In the genomic region with DNA sequence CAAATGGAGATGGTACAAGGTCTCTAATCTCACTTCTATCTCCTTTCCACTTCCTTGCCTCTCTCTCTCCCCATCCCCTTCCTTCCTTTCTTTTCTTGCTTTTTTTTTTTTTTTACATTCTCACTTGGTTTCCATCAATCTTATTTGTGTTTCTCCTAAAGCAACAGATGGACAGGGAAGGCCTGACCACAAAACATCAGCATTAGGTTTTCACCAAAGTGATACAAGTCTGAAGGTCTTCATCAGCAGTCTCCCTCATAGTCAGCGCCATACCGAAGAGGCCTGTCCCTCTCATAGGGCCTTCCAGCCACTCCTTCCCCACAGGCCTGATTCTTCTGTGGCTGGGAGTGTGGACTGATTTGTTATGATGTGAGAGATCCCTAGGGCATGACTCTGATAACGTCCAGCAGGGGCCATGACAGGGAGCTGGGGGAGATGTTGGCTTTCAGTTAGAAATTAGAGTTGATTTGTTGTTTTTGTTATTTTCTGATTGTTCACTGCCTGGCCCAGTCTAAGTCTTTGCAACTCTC, we compare ENCODE assay signal across 24 cellular contexts.
DNase-seq lines count a peak whose midpoint lies in the region; ATAC-seq and TF ChIP-seq lines count a peak whose summit lies in the region.
"Had no signal": no experiment of that assay in that cellular context is flagged by ENCODE, and none has a peak within 500 bp of the region (broad histone marks: within the 10 kb centered on the region; RNA-seq: fewer than 3 reads in every experiment).

No MANE protein-coding gene starts in this region.

- peak overlapping the region; percentile 96 for H3K27ac Mint-ChIP-seq in HFFc6
- no peak overlapping the region for H3K27ac Mint-ChIP-seq in activated naive CD4-positive, alpha-beta T cell treated with anti-CD3 and anti-CD28 coated beads, Interleukin-2, amount 10 ng/mL, durations not matched to agents 7 days and 5 days
- H3K27ac Mint-ChIP-seq: activated naive CD8-positive, alpha-beta T cell treated with anti-CD3 and anti-CD28 coated beads, Interleukin-2, amount 10 ng/mL, durations not matched to agents 7 days and 5 days; activated T-helper 2 cell treated with anti-CD3 and anti-CD28 coated beads, Interferon-gamma antibody, Interleukin-2, Interleukin-4, amounts not matched to agents 10 μg/mL and 5 μg/mL and 100 μg/mL, durations not matched to agents 14 hours and 24 hours and 36 hours; WTC11 had no signal

- H3K27me3 ChIP-seq in hepatocyte (no peaks in the 10 kb centered on the region), smooth muscle cell (ENCODE audit: low read depth) (no peaks in the 10 kb centered on the region)
- H3K27me3 ChIP-seq: BLaER1 treated with 17β-estradiol and CSF1 and Interleukin-3, amounts not matched to agents 10 nM and 100 nM; body of pancreas; left lung had no signal

- H3K9ac ChIP-seq in smooth muscle cell (ENCODE audit: low read depth): no peak overlapping the region
- H3K9ac ChIP-seq: BLaER1 treated with 17β-estradiol and CSF1 and Interleukin-3, amounts not matched to agents 10 nM and 100 nM; KMS-11 had no signal

- DNase-seq in HFFc6: no peak
- DNase-seq in amniotic epithelial cell (ENCODE audit: low read depth): peak; percentile 19
- no peak for DNase-seq in hepatocyte (ENCODE audit: low spot score)
- DNase-seq in smooth muscle cell (lab: John Stamatoyannopoulos, UW; ENCODE audit: unreplicated experiment): no peak
- DNase-seq in NCI-H2196 (lab: John Stamatoyannopoulos, UW; ENCODE audit: unreplicated experiment): no peak
- DNase-seq in activated naive CD4-positive, alpha-beta T cell treated with anti-CD3 and anti-CD28 coated beads, Interleukin-2, amount 10 ng/mL, durations not matched to agents 7 days and 5 days: no peak
- no peak for DNase-seq in NCI-H1436 treated with DMSO at 0.1 percent for 48 hours (lab: John Stamatoyannopoulos, UW)
- DNase-seq: activated CD4-positive, alpha-beta T cell treated with anti-CD3 and anti-CD28 coated beads, Interleukin-2, amount 50 U/mL, for 1 hour; activated naive CD8-positive, alpha-beta T cell treated with anti-CD3 and anti-CD28 coated beads, Interleukin-2, amount 10 ng/mL, durations not matched to agents 7 days and 5 days; body of pancreas; Caco-2; DMS79 treated with DMSO at 0.1 percent for 48 hours; effector CD8-positive, alpha-beta T cell; foreskin melanocyte; hypothalamus; left lung; NCI-H1694; NCI-H2171; NCI-H524 had no signal

- peaks cover 46% of the 10 kb centered on the region for H3K4me1 Mint-ChIP-seq in HFFc6 (ENCODE audit: low read depth)
- no peaks in the 10 kb centered on the region for H3K4me1 Mint-ChIP-seq in activated naive CD4-positive, alpha-beta T cell treated with anti-CD3 and anti-CD28 coated beads, Interleukin-2, amount 10 ng/mL, durations not matched to agents 7 days and 5 days
- H3K4me1 Mint-ChIP-seq: activated naive CD8-positive, alpha-beta T cell treated with anti-CD3 and anti-CD28 coated beads, Interleukin-2, amount 10 ng/mL, durations not matched to agents 7 days and 5 days had no signal

- no peaks in the 10 kb centered on the region for H3K36me3 Mint-ChIP-seq in HFFc6 (ENCODE audit: low read depth)
- H3K36me3 Mint-ChIP-seq in activated naive CD4-positive, alpha-beta T cell treated with anti-CD3 and anti-CD28 coated beads, Interleukin-2, amount 10 ng/mL, durations not matched to agents 7 days and 5 days: no peaks in the 10 kb centered on the region
- H3K36me3 Mint-ChIP-seq: activated naive CD8-positive, alpha-beta T cell treated with anti-CD3 and anti-CD28 coated beads, Interleukin-2, amount 10 ng/mL, durations not matched to agents 7 days and 5 days; WTC11 had no signal

- H3K4me3 Mint-ChIP-seq in HFFc6: peak overlapping the region; percentile 77
- H3K4me3 Mint-ChIP-seq in activated naive CD4-positive, alpha-beta T cell treated with anti-CD3 and anti-CD28 coated beads, Interleukin-2, amount 10 ng/mL, durations not matched to agents 7 days and 5 days: no peak overlapping the region
- H3K4me3 Mint-ChIP-seq: activated naive CD8-positive, alpha-beta T cell treated with anti-CD3 and anti-CD28 coated beads, Interleukin-2, amount 10 ng/mL, durations not matched to agents 7 days and 5 days; WTC11 had no signal

- no peak for ATAC-seq in GM19397 (IDR thresholded peaks at IDR 0.05; ENCODE audit: unreplicated experiment)
- ATAC-seq: body of pancreas, WTC11 had no signal

- H3K4me1 ChIP-seq in hepatocyte (ENCODE audit: insufficient read depth): peaks cover 11% of the 10 kb centered on the region
- no peaks in the 10 kb centered on the region for H3K4me1 ChIP-seq in smooth muscle cell (ENCODE audit: low read depth)
- H3K4me1 ChIP-seq: body of pancreas had no signal

- H3K9me3 ChIP-seq in hepatocyte (ENCODE audit: low read depth) (no peaks in the 10 kb centered on the region), smooth muscle cell (replicated peaks; ENCODE audit: low read depth) (no peaks in the 10 kb centered on the region)
- H3K9me3 ChIP-seq: BLaER1 treated with 17β-estradiol and CSF1 and Interleukin-3, amounts not matched to agents 10 nM and 100 nM; body of pancreas; Caco-2; left lung had no signal

- H3K79me2 ChIP-seq in hepatocyte (no peaks in the 10 kb centered on the region), smooth muscle cell (ENCODE audit: low read depth) (no peaks in the 10 kb centered on the region)

- H2AFZ ChIP-seq in hepatocyte (no peak overlapping the region), smooth muscle cell (ENCODE audit: low read depth) (no peak overlapping the region)

- H3F3A ChIP-seq in smooth muscle cell (ENCODE audit: low read depth): peaks cover 27% of the 10 kb centered on the region

- WGBS in hepatocyte (ENCODE audit: low lambda C conversion rate, missing lambda C conversion rate): 66% methylated on average over 3 of the region's 3 CpGs
- WGBS in smooth muscle cell (ENCODE audit: low lambda C conversion rate): 46% methylated on average over 3 of the region's 3 CpGs

- H3K9me2 ChIP-seq in hepatocyte (replicated peaks; ENCODE audit: insufficient read depth): no peaks in the 10 kb centered on the region

- no peak overlapping the region for H3K4me2 ChIP-seq in hepatocyte
- peak overlapping the region; percentile 8 for H3K4me2 ChIP-seq in smooth muscle cell
- H3K4me2 ChIP-seq: BLaER1 treated with 17β-estradiol and CSF1 and Interleukin-3, amounts not matched to agents 10 nM and 100 nM; KMS-11 had no signal

- H3K27ac ChIP-seq in hepatocyte (peak overlapping the region; percentile 81), smooth muscle cell (ENCODE audit: low read depth) (peak overlapping the region; percentile 94)
- H3K27ac ChIP-seq: BLaER1 treated with 17β-estradiol and CSF1 and Interleukin-3, amounts not matched to agents 10 nM and 100 nM; KMS-11 had no signal

- CTCF ChIA-PET in activated naive CD4-positive, alpha-beta T cell treated with anti-CD3 and anti-CD28 coated beads, Interleukin-2, amount 10 ng/mL, durations not matched to agents 7 days and 5 days (lab: Charles Lee): no interaction called here

- H3K36me3 ChIP-seq in hepatocyte (replicated peaks; ENCODE audit: insufficient read depth, low read depth) (no peaks in the 10 kb centered on the region), smooth muscle cell (ENCODE audit: low read depth) (no peaks in the 10 kb centered on the region)
- H3K36me3 ChIP-seq: BLaER1 treated with 17β-estradiol and CSF1 and Interleukin-3, amounts not matched to agents 10 nM and 100 nM; left lung had no signal

- TF ChIP-seq CTCF in HFFc6 (IDR thresholded peaks at IDR 0.05) (no peak), hepatocyte (IDR thresholded peaks at IDR 0.05; ENCODE audit: poor library complexity) (no peak), smooth muscle cell (IDR thresholded peaks at IDR 0.05; ENCODE audit: borderline replicate concordance, insufficient read depth, poor library complexity, severe bottlenecking) (no peak)

- H4K20me1 ChIP-seq in hepatocyte (ENCODE audit: insufficient read depth, poor library complexity, severe bottlenecking): no peaks in the 10 kb centered on the region
- H4K20me1 ChIP-seq in smooth muscle cell (ENCODE audit: low read depth): no peaks in the 10 kb centered on the region
- H4K20me1 ChIP-seq: BLaER1 treated with 17β-estradiol and CSF1 and Interleukin-3, amounts not matched to agents 10 nM and 100 nM had no signal

- H3K4me3 ChIP-seq in hepatocyte (no peak overlapping the region), smooth muscle cell (no peak overlapping the region)
- H3K4me3 ChIP-seq: BLaER1 treated with 17β-estradiol and CSF1 and Interleukin-3, amounts not matched to agents 10 nM and 100 nM; body of pancreas; left lung had no signal

- peaks cover 11% of the 10 kb centered on the region for H3K27me3 Mint-ChIP-seq in HFFc6 (ENCODE audit: insufficient read depth)
- H3K27me3 Mint-ChIP-seq in activated naive CD4-positive, alpha-beta T cell treated with anti-CD3 and anti-CD28 coated beads, Interleukin-2, amount 10 ng/mL, durations not matched to agents 7 days and 5 days: peaks cover 7% of the 10 kb centered on the region

- no peaks in the 10 kb centered on the region for H3K9me3 Mint-ChIP-seq in HFFc6
- H3K9me3 Mint-ChIP-seq in activated naive CD4-positive, alpha-beta T cell treated with anti-CD3 and anti-CD28 coated beads, Interleukin-2, amount 10 ng/mL, durations not matched to agents 7 days and 5 days: no peaks in the 10 kb centered on the region
- H3K9me3 Mint-ChIP-seq: activated naive CD8-positive, alpha-beta T cell treated with anti-CD3 and anti-CD28 coated beads, Interleukin-2, amount 10 ng/mL, durations not matched to agents 7 days and 5 days; activated T-helper 2 cell treated with anti-CD3 and anti-CD28 coated beads, Interferon-gamma antibody, Interleukin-2, Interleukin-4, amounts not matched to agents 10 μg/mL and 5 μg/mL and 100 μg/mL, durations not matched to agents 14 hours and 24 hours and 36 hours; WTC11 had no signal
